7 cellular contexts compared by ENCODE assay signal in genomic region chr9:32548213-32548612, GRCh38. TPM values are rescaled to one million over a fixed set of nuclear protein-coding genes. Genes with fewer than 3 reads are reported as not detected.
DNase-seq lines count a peak whose midpoint lies in the region; ATAC-seq and TF ChIP-seq lines count a peak whose summit lies in the region.
"Not testable (repeated sequence)": the region's sequence is repeated elsewhere in the genome, so short reads cannot be mapped to it uniquely, and the experiment has no call there.

No MANE protein-coding gene starts in this region.

- intact Hi-C loops in MCF 10A (cut with micrococcal nuclease); Right ventricle myocardium inferior (cut with DNase I): not testable (repeated sequence)

- H3K27ac Mint-ChIP-seq in CD4-positive, CD25-positive, alpha-beta regulatory T cell, result peak overlapping the region in 1 of 3 donors; percentile 65
- peak overlapping the region; percentile 44 for H3K27ac Mint-ChIP-seq in GM23338
- not testable (repeated sequence) for H3K27ac Mint-ChIP-seq in T-helper 1 cell treated with Interleukin-12 subunit alpha and Interleukin-12 subunit beta and Interleukin-4 antibody, amounts not matched to agents 30 μg/mL and 1 μg/mL, for 36 hours; activated naive CD8-positive, alpha-beta T cell; neural crest cell (ENCODE audit: unreplicated experiment)
- peak overlapping the region; percentile 51 for H3K27ac Mint-ChIP-seq in MCF 10A (ENCODE audit: low read depth, unreplicated experiment)

- POLR2A ChIA-PET in MCF 10A (lab: Yijun Ruan, JAX), result interaction anchor here (0.6 to 6.8 kb wide), 2 partner anchors 8 to 23 kb away, joined by 3 to 74 read pairs; partner anchors contain the start of gene RIGI

- H3K9me2 ChIP-seq in GM23338 (ENCODE audit: insufficient read depth), result not testable (repeated sequence)

- not testable (repeated sequence) for H3K27ac ChIP-seq in CD4-positive, CD25-positive, alpha-beta regulatory T cell (ENCODE audit: insufficient read depth, low read length, poor library complexity, severe bottlenecking); GM23338 (ENCODE audit: low read depth)

- not testable (repeated sequence) for H3K4me2 ChIP-seq in GM23338

- peaks cover 83% of the 10 kb centered on the region for H3K79me2 ChIP-seq in GM23338 (replicated peaks; ENCODE audit: insufficient read depth)

- not testable (repeated sequence) for ATAC-seq in CD4-positive, CD25-positive, alpha-beta regulatory T cell (ENCODE audit: low read depth in 2 of 2); GM23338; Right ventricle myocardium inferior

- H2AFZ ChIP-seq in GM23338, result not testable (repeated sequence)

- peaks cover 51% of the 10 kb centered on the region for H4K20me1 ChIP-seq in GM23338 (replicated peaks; ENCODE audit: insufficient read depth)

- DNase-seq in CD4-positive, CD25-positive, alpha-beta regulatory T cell; GM23338 (ENCODE audit: low spot score); MCF 10A (ENCODE audit: unreplicated experiment); neural crest cell (ENCODE audit: low read depth, low spot score): not testable (repeated sequence)
- peak; percentile 57 for DNase-seq in Right ventricle myocardium inferior (ENCODE audit: missing footprints)

- not testable (repeated sequence) for TF ChIP-seq CTCF in GM23338 (conservative IDR thresholded peaks at IDR 0.05; ENCODE audit: low read depth in 2 of 2); MCF 10A (IDR thresholded peaks at IDR 0.05; ENCODE audit: unreplicated experiment); neural crest cell (conservative IDR thresholded peaks at IDR 0.05)

- CTCF ChIA-PET in MCF 10A (lab: Yijun Ruan, JAX), result interaction anchor here (1.7 to 4.4 kb wide), 5 partner anchors 9 to 169 kb away, joined by 8 to 23 read pairs (median 8); partner anchors contain the start of gene RIGI

- H3F3A ChIP-seq in GM23338 (replicated peaks; ENCODE audit: low read depth), result not testable (repeated sequence)

- peak overlapping the region; percentile 61 to 99 (median 92) for H3K4me3 Mint-ChIP-seq in CD4-positive, CD25-positive, alpha-beta regulatory T cell
- H3K4me3 Mint-ChIP-seq in GM23338 (0 out of 3 replicates have a peak overlapping the region, but pooled peaks have one; percentile 89), MCF 10A (ENCODE audit: unreplicated experiment) (peak overlapping the region; percentile 53), neural crest cell (peak overlapping the region; percentile 31)
- H3K4me3 Mint-ChIP-seq in T-helper 1 cell treated with Interleukin-12 subunit alpha and Interleukin-12 subunit beta and Interleukin-4 antibody, amounts not matched to agents 30 μg/mL and 1 μg/mL, for 36 hours, result peak overlapping the region; percentile 48
- peak overlapping the region; percentile 56 for H3K4me3 Mint-ChIP-seq in activated naive CD8-positive, alpha-beta T cell

- not testable (repeated sequence) for H3K36me3 ChIP-seq in CD4-positive, CD25-positive, alpha-beta regulatory T cell (ENCODE audit: control insufficient read depth, insufficient read depth, low read length); GM23338 (ENCODE audit: insufficient read depth)

- H3K9me3 ChIP-seq in CD4-positive, CD25-positive, alpha-beta regulatory T cell (ENCODE audit: control insufficient read depth in 2 of 2, low read length in 2 of 2), result not testable (repeated sequence)

- not testable (repeated sequence) for BruUV-seq in MCF 10A (replicated peaks; lab: Mats Ljungman, UMichigan)

- H3K4me1 ChIP-seq in CD4-positive, CD25-positive, alpha-beta regulatory T cell (ENCODE audit: control insufficient read depth, insufficient read depth, low read length, poor library complexity, severe bottlenecking), result peaks cover 31% of the 10 kb centered on the region
- not testable (repeated sequence) for H3K4me1 ChIP-seq in GM23338 (ENCODE audit: insufficient read depth)

- peaks cover 16% of the 10 kb centered on the region for H3K36me3 Mint-ChIP-seq in CD4-positive, CD25-positive, alpha-beta regulatory T cell
- H3K36me3 Mint-ChIP-seq in GM23338 (ENCODE audit: low read depth), result peaks cover 37% of the 10 kb centered on the region
- peaks cover 16% of the 10 kb centered on the region for H3K36me3 Mint-ChIP-seq in T-helper 1 cell treated with Interleukin-12 subunit alpha and Interleukin-12 subunit beta and Interleukin-4 antibody, amounts not matched to agents 30 μg/mL and 1 μg/mL, for 36 hours (ENCODE audit: low read depth)
- H3K36me3 Mint-ChIP-seq in activated naive CD8-positive, alpha-beta T cell, result not testable (repeated sequence)
- H3K36me3 Mint-ChIP-seq in MCF 10A (ENCODE audit: insufficient read depth, unreplicated experiment), result peaks cover 57% of the 10 kb centered on the region
- peaks cover 13% of the 10 kb centered on the region for H3K36me3 Mint-ChIP-seq in neural crest cell (ENCODE audit: low read depth)

- not testable (repeated sequence) for H3K9me3 Mint-ChIP-seq in CD4-positive, CD25-positive, alpha-beta regulatory T cell; GM23338; T-helper 1 cell treated with Interleukin-12 subunit alpha and Interleukin-12 subunit beta and Interleukin-4 antibody, amounts not matched to agents 30 μg/mL and 1 μg/mL, for 36 hours; activated naive CD8-positive, alpha-beta T cell (ENCODE audit: low read depth); MCF 10A (ENCODE audit: unreplicated experiment); neural crest cell

- H3K4me1 Mint-ChIP-seq in CD4-positive, CD25-positive, alpha-beta regulatory T cell, result peaks cover 24 to 71% (median 50%) of the 10 kb centered on the region in 4 donors
- H3K4me1 Mint-ChIP-seq in GM23338 (peaks cover 16% of the 10 kb centered on the region), MCF 10A (ENCODE audit: insufficient read depth, unreplicated experiment) (peaks cover 13% of the 10 kb centered on the region), neural crest cell (peaks cover 29% of the 10 kb centered on the region)
- peaks cover 40% of the 10 kb centered on the region for H3K4me1 Mint-ChIP-seq in T-helper 1 cell treated with Interleukin-12 subunit alpha and Interleukin-12 subunit beta and Interleukin-4 antibody, amounts not matched to agents 30 μg/mL and 1 μg/mL, for 36 hours (ENCODE audit: low read depth)
- H3K4me1 Mint-ChIP-seq in activated naive CD8-positive, alpha-beta T cell (ENCODE audit: low read depth), result peaks cover 42% of the 10 kb centered on the region

- H3K4me3 ChIP-seq in CD4-positive, CD25-positive, alpha-beta regulatory T cell (ENCODE audit: low read depth, low read length); GM23338: not testable (repeated sequence)

- not testable (repeated sequence) for H3K27me3 Mint-ChIP-seq in CD4-positive, CD25-positive, alpha-beta regulatory T cell; T-helper 1 cell treated with Interleukin-12 subunit alpha and Interleukin-12 subunit beta and Interleukin-4 antibody, amounts not matched to agents 30 μg/mL and 1 μg/mL, for 36 hours (ENCODE audit: low read depth); activated naive CD8-positive, alpha-beta T cell; MCF 10A (ENCODE audit: insufficient read depth, unreplicated experiment); neural crest cell (ENCODE audit: low read depth)
- peaks cover 19% of the 10 kb centered on the region for H3K27me3 Mint-ChIP-seq in GM23338 (ENCODE audit: insufficient read depth, low read depth, poor library complexity)

- H3K27me3 ChIP-seq in CD4-positive, CD25-positive, alpha-beta regulatory T cell (ENCODE audit: control insufficient read depth, insufficient read depth, low read length); GM23338 (ENCODE audit: insufficient read depth): not testable (repeated sequence)

RNA-seq across cellular contexts. Expression of gene SMIM27, which starts 3.9 kb away (rescaled TPM):
- total RNA-seq in CD4-positive, CD25-positive, alpha-beta regulatory T cell, result 30.8 TPM
- polyA plus RNA-seq in CD4-positive, CD25-positive, alpha-beta regulatory T cell, result 100 to 1,000 TPM in 2 of 4 donors, 10 to 100 TPM in 2; 86.8 to 102 (median 100) TPM
- total RNA-seq in GM23338 (2014; rRNA removed; shearing (Covaris generic)), result 0.39 and 3.4 TPM in 2 replicates
- polyA plus RNA-seq in GM23338 (2016; fragmentation: Nextera tagmentation; extraction: Ambion mirVana), result 106 and 116 TPM in 2 replicates
- total RNA-seq in MCF 10A (2022) (7.4 and 7.8 TPM in 2 replicates), Right ventricle myocardium inferior (12.5 TPM), neural crest cell (10.2 and 13.6 TPM in 2 replicates)

RNA-seq across cellular contexts. Expression of gene TOPORS, which starts 4.2 kb away (rescaled TPM):
- total RNA-seq in CD4-positive, CD25-positive, alpha-beta regulatory T cell, result 29.8 TPM
- 10 to 100 TPM; 26.9 to 29.8 (median 28.2) TPM for polyA plus RNA-seq in CD4-positive, CD25-positive, alpha-beta regulatory T cell
- 35.9 and 43.3 TPM in 2 replicates for total RNA-seq in GM23338 (2014; rRNA removed; shearing (Covaris generic))
- 26.5 and 31.8 TPM in 2 replicates for polyA plus RNA-seq in GM23338 (2016; fragmentation: Nextera tagmentation; extraction: Ambion mirVana)
- 16.7 and 18.4 TPM in 2 replicates for total RNA-seq in MCF 10A (2022)
- 8.7 TPM for total RNA-seq in Right ventricle myocardium inferior
- total RNA-seq in neural crest cell, result 20.8 and 21.0 TPM in 2 replicates

RNA-seq across cellular contexts. Expression of gene RIGI, which starts 22.2 kb away (rescaled TPM):
- 21.1 TPM for total RNA-seq in CD4-positive, CD25-positive, alpha-beta regulatory T cell
- 10 to 100 TPM; 18.3 to 25.3 (median 20.9) TPM for polyA plus RNA-seq in CD4-positive, CD25-positive, alpha-beta regulatory T cell
- total RNA-seq in GM23338 (2014; rRNA removed; shearing (Covaris generic)), result 12.9 and 14.2 TPM in 2 replicates
- 10.9 and 14.7 TPM in 2 replicates for polyA plus RNA-seq in GM23338 (2016; fragmentation: Nextera tagmentation; extraction: Ambion mirVana)
- total RNA-seq in MCF 10A (2022) (3.0 and 3.2 TPM in 2 replicates), Right ventricle myocardium inferior (4.7 TPM), neural crest cell (6.4 and 6.6 TPM in 2 replicates)

RNA-seq across cellular contexts. Expression of gene NDUFB6, which starts 24.7 kb away (rescaled TPM):
- 19.6 TPM for total RNA-seq in CD4-positive, CD25-positive, alpha-beta regulatory T cell
- polyA plus RNA-seq in CD4-positive, CD25-positive, alpha-beta regulatory T cell, result 100 to 1,000 TPM in 1 of 4 donors, 10 to 100 TPM in 3; 71.4 to 109 (median 80.4) TPM
- total RNA-seq in GM23338 (2014; rRNA removed; shearing (Covaris generic)), result 53.8 and 56.5 TPM in 2 replicates
- polyA plus RNA-seq in GM23338 (2016; fragmentation: Nextera tagmentation; extraction: Ambion mirVana), result 226 and 231 TPM in 2 replicates
- total RNA-seq in MCF 10A (2022), result 56.1 and 59.6 TPM in 2 replicates
- 192 TPM for total RNA-seq in Right ventricle myocardium inferior
- total RNA-seq in neural crest cell, result 55.5 and 56.7 TPM in 2 replicates

Comparison
In these comparisons a context has a peak if more than half of its experiments do, and no peak if none do; other contexts are left out.
1. H3K4me3 Mint-ChIP-seq: peak in every context shown above with its lines; median percentile 92 in CD4-positive, CD25-positive, alpha-beta regulatory T cell; 89 in GM23338; 56 in activated naive CD8-positive, alpha-beta T cell; 53 in MCF 10A; 48 in T-helper 1 cell treated with Interleukin-12 subunit alpha and Interleukin-12 subunit beta and Interleukin-4 antibody, amounts not matched to agents 30 μg/mL and 1 μg/mL, for 36 hours; 31 in neural crest cell.